ENCODE assay signal across 25 cellular contexts in the genomic region with DNA sequence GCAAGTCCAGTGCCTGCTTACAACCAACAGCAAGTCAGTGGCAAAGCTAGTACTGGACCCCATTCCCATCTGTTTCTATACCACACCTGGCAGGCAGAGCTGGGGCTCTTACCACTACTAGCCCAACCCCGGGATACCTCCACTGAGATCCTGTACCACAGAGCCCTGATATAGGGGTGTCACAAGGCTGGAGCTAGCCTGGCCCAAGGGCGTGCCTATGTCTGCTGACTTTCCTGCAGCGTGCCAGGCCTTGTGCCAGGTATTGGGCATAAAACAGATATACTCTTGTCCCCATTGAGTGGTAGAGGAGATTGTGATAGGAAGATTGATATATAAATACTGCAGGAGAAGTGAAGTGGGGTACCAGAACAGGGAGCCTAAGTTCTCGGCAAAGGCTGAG.
"Had no signal": no experiment of that assay in that cellular context is flagged by ENCODE, and none has a peak within 500 bp of the region (broad histone marks: within the 10 kb centered on the region; RNA-seq: fewer than 3 reads in every experiment).

No MANE protein-coding gene starts in this region.

- H3K27ac ChIP-seq: gastroesophageal sphincter, left lung, lower lobe of right lung, ovary, psoas muscle, right lobe of liver, stomach, thyroid gland, upper lobe of left lung had no signal

- FAIRE-seq: colon, keratinocyte, small intestine, urothelium cell line had no signal

- H3K4me3 ChIP-seq: dorsolateral prefrontal cortex, gastroesophageal sphincter, left lung, lower lobe of right lung, ovary, psoas muscle, right lobe of liver, stomach, thyroid gland, upper lobe of left lung had no signal

- H3K4me1 ChIP-seq: gastroesophageal sphincter, left lung, lower lobe of right lung, psoas muscle, stomach, upper lobe of left lung had no signal

- H3K36me3 ChIP-seq: ovary had no signal

- ATAC-seq: esophagus mucosa; gastroesophageal sphincter; left lung; lower lobe of right lung; naive thymus-derived CD8-positive, alpha-beta T cell; psoas muscle; right lobe of liver had no signal

- DNase-seq: caudate nucleus; cerebellar nuclear complex; dorsolateral prefrontal cortex; effector CD4-positive, alpha-beta T cell; foreskin fibroblast; lower lobe of right lung; naive thymus-derived CD8-positive, alpha-beta T cell; nephron progenitor cell; nucleus accumbens; ovary; psoas muscle; right lobe of liver; small intestine; stimulated activated CD4-positive, alpha-beta T cell treated with anti-CD3 and anti-CD28 coated beads, Interleukin-15, amount 100 ng/mL, for 24 hours; stimulated activated CD4-positive, alpha-beta T cell treated with anti-CD3 and anti-CD28 coated beads, Interleukin-2, amount 100 ng/mL, for 48 hours; stimulated activated naive CD4-positive, alpha-beta T cell treated with Interleukin-2 at 50 U/mL for 16 hours; stomach; upper lobe of left lung had no signal

- H3K9me3 ChIP-seq: gastroesophageal sphincter, left lung, lower lobe of right lung, ovary, psoas muscle, right lobe of liver, stomach, thyroid gland, upper lobe of left lung had no signal

- H3K27me3 ChIP-seq: dorsolateral prefrontal cortex, gastroesophageal sphincter, left lung, ovary, right lobe of liver, stomach, thyroid gland, upper lobe of left lung had no signal
